Comparison of ENCODE assay signal across 1 cellular context in the genomic region with DNA sequence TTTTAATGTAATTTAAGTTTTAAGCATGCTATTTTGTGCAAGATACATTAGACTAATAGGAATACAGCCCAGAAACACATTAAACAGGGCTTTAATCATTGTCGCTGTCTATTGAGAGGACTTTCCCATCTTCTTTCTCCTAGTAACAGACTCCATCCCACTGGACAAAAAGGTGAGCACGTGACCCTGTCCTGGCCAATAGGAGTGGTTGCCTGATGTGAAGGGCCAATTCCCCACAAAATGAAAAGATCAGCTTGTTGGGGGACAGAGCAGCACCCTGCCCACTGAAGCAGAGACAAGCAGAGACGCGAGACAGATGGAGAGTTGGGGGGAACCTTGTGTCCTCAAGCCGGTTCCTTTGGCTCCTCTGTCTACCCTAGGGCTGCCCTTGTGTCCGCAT.
TF ChIP-seq lines count a peak whose summit lies in the region.

No MANE protein-coding gene starts in this region.

TF ChIP-seq in GM23338, 12 proteins besides CTCF, POLR2A, EP300 and RAD21:
- TF ChIP-seq STAT1 (IDR thresholded peaks at IDR 0.05; ENCODE audit: unreplicated experiment): no peak
